Comparison of ENCODE assay signal across 8 cellular contexts in the genomic region with DNA sequence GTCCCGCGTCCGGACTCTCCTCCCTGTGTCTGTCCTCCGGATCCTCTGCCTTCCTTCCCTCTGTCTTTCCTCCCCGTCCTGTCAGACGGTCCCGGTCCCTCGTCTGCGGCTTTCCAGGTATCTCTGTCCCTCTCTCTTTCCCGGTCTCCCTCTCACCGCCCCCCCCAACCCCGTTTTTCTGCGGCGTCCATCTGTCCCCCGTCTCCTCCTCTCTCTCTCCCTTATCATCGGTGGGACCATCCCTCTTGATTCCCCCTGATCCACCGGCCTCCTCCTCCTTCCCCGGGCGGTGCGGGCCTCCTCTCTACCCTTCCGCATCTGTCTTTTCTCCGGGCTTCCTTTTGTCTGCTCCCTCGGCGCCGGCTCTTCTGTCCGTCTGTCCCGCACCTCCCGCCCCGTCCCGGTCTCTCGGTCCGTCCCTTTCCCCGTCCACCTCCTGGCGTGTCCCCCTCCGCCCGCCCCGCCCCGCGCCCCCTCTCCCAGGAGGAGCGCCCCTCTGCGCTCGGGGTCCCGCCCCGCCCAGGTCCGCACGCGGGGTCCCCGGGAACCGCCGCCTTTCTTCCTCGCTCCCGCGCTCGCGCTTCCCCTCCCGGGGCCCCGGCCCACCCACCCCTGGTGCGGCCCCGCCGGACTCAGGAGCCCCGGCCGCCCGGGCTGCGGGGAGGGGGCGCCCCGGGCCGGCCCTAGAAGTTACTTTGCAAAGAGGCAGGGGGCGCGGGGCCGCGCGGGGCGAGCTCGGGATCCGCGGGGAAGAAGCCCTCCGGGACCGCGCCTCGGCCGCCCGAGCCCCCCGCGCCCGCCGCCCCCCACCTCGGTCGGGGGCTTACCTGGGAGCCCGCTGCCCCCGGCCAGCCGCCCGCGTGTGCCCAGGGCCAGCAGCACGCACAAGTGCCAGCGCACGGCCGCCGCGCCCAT. TPM values are rescaled to one million over a fixed set of nuclear protein-coding genes. Genes with fewer than 3 reads are reported as not detected.
DNase-seq lines count a peak whose midpoint lies in the region; ATAC-seq and TF ChIP-seq lines count a peak whose summit lies in the region.

No MANE protein-coding gene starts in this region.

- no peak for ATAC-seq in right cardiac atrium
- ATAC-seq in heart left ventricle, result no peak
- no peak for ATAC-seq in aorta (ENCODE audit: low FRiP score)
- no peak for ATAC-seq in GM18873 (IDR thresholded peaks at IDR 0.05; ENCODE audit: low FRiP score, unreplicated experiment)

- no peak for DNase-seq in right cardiac atrium
- no peak for DNase-seq in heart left ventricle
- DNase-seq in coronary artery (ENCODE audit: low spot score), result no peak
- DNase-seq in aorta, result no peak
- no peak for DNase-seq in KBM-7
- no peak for DNase-seq in activated gamma-delta T cell (lab: John Stamatoyannopoulos, UW)

- H3K79me2 ChIP-seq in neural cell (replicated peaks; ENCODE audit: insufficient read depth, low read length), result peaks cover 18% of the 10 kb centered on the region

- in situ Hi-C loops in KBM-7 (cut with MboI; ENCODE audit: low pct_unique_long_range_greater_than_20kb, low sequenced_read_pairs), result no loop called here

- no peaks in the 10 kb centered on the region for H3K9me3 ChIP-seq in right cardiac atrium (ENCODE audit: control insufficient read depth, low read length)
- H3K9me3 ChIP-seq in heart left ventricle, result no peaks in the 10 kb centered on the region
- no peaks in the 10 kb centered on the region for H3K9me3 ChIP-seq in neural cell (ENCODE audit: low read length)
- H3K9me3 ChIP-seq in aorta (ENCODE audit: control insufficient read depth, low read length), result no peaks in the 10 kb centered on the region

- H2AFZ ChIP-seq in neural cell (ENCODE audit: low read depth, low read length), result peak overlapping the region; percentile 65

- WGBS in right cardiac atrium, result 2% methylated on average over 99 of the region's 99 CpGs
- WGBS in heart left ventricle, 4 donors, result 2 to 4% (median 3%) methylated on average over 32 to 99 of the region's 99 CpGs
- WGBS in aorta, 2 donors, result 2 to 4% methylated on average over 46 to 99 of the region's 99 CpGs

- no peak for TF ChIP-seq POLR2A in heart left ventricle (IDR thresholded peaks at IDR 0.05)

- H3K4me2 ChIP-seq in neural cell (ENCODE audit: low read length), result no peak overlapping the region

- H3K4me1 ChIP-seq in right cardiac atrium (ENCODE audit: control insufficient read depth, insufficient read depth, low read length), result no peaks in the 10 kb centered on the region
- H3K4me1 ChIP-seq in heart left ventricle, result peaks cover 0 to 21% (median 0%) of the 10 kb centered on the region in 12 donors
- no peaks in the 10 kb centered on the region for H3K4me1 ChIP-seq in aorta (ENCODE audit: control insufficient read depth in 1 of 2, insufficient read depth in 2 of 2, low read length in 2 of 2)

- H3F3A ChIP-seq in neural cell (ENCODE audit: insufficient read depth, low read length, poor library complexity, severe bottlenecking), result no peaks in the 10 kb centered on the region

- TF ChIP-seq CTCF in heart left ventricle (IDR thresholded peaks at IDR 0.05) (no peak), coronary artery (IDR thresholded peaks at IDR 0.05) (no peak), neural cell (IDR thresholded peaks at IDR 0.05; ENCODE audit: poor library complexity, severe bottlenecking) (no peak)

- H3K27me3 ChIP-seq in right cardiac atrium (ENCODE audit: control insufficient read depth, insufficient read depth) (no peaks in the 10 kb centered on the region), heart left ventricle (peaks cover 22 to 74% (median 49%) of the 10 kb centered on the region in 9 donors), neural cell (ENCODE audit: insufficient read depth, low read depth, low read length) (no peaks in the 10 kb centered on the region), aorta (ENCODE audit: control insufficient read depth in 1 of 2, insufficient read depth in 2 of 2, low read length in 1 of 2) (no peaks in the 10 kb centered on the region)

- no peak overlapping the region for H3K27ac ChIP-seq in right cardiac atrium (ENCODE audit: low read length)
- H3K27ac ChIP-seq in heart left ventricle, result no peak overlapping the region
- H3K27ac ChIP-seq in coronary artery, result no peak overlapping the region
- H3K27ac ChIP-seq in neural cell (ENCODE audit: low read length), result peak overlapping the region; percentile 20
- H3K27ac ChIP-seq in aorta (ENCODE audit: low read depth in 1 of 2, low read length in 2 of 2), result no peak overlapping the region

- H4K20me1 ChIP-seq in neural cell (ENCODE audit: insufficient read depth), result no peaks in the 10 kb centered on the region

- intact Hi-C loops in right cardiac atrium (cut with DNase I), result loop anchor here in 1 of 4 donors (10.0 kb wide), 1 partner anchor 68 kb away; no protein-coding TSS in a partner anchor
- intact Hi-C loops in heart left ventricle (cut with DNase I), result loop anchor here in 2 of 10 donors (10.0 kb wide), 1 partner anchor 108 kb away; no protein-coding TSS in a partner anchor
- intact Hi-C loops in aorta (cut with DNase I), result no loop called here

- no peak for TF ChIP-seq RAD21 in neural cell (conservative IDR thresholded peaks at IDR 0.05)

- H3K9ac ChIP-seq in neural cell (ENCODE audit: low read length), result peak overlapping the region; percentile 73

- no peaks in the 10 kb centered on the region for H3K9me2 ChIP-seq in neural cell (ENCODE audit: insufficient read depth, low read length)

- TF ChIP-seq EP300 in neural cell (conservative IDR thresholded peaks at IDR 0.05; ENCODE audit: poor library complexity, severe bottlenecking), result no peak

- H3K36me3 ChIP-seq in heart left ventricle (no peaks in the 10 kb centered on the region), neural cell (ENCODE audit: insufficient read depth, low read length) (no peaks in the 10 kb centered on the region), aorta (ENCODE audit: control insufficient read depth in 1 of 2, insufficient read depth in 2 of 2, low read length in 1 of 2) (no peaks in the 10 kb centered on the region)

- H3K4me3 ChIP-seq in right cardiac atrium (ENCODE audit: low read length) (peak overlapping the region; percentile 39), heart left ventricle (peak overlapping the region in 3 of 12 donors; percentile 18 to 38 (median 23)), coronary artery (peak overlapping the region; percentile 60), neural cell (ENCODE audit: low read length) (peak overlapping the region; percentile 73), aorta (ENCODE audit: low read length in 2 of 2) (peak overlapping the region; percentile 7 to 38)

TF ChIP-seq in neural cell, 6 proteins besides CTCF, POLR2A, EP300 and RAD21:
- TF ChIP-seq EZH2 (IDR thresholded peaks at IDR 0.05; ENCODE audit: borderline replicate concordance, insufficient read depth, low read length, poor library complexity, severe bottlenecking), result no peak
- no peak for TF ChIP-seq POLR2AphosphoS5 (IDR thresholded peaks at IDR 0.05)
- no peak for TF ChIP-seq MXI1 (conservative IDR thresholded peaks at IDR 0.05; ENCODE audit: poor library complexity, severe bottlenecking)
- TF ChIP-seq, protein P1, sequence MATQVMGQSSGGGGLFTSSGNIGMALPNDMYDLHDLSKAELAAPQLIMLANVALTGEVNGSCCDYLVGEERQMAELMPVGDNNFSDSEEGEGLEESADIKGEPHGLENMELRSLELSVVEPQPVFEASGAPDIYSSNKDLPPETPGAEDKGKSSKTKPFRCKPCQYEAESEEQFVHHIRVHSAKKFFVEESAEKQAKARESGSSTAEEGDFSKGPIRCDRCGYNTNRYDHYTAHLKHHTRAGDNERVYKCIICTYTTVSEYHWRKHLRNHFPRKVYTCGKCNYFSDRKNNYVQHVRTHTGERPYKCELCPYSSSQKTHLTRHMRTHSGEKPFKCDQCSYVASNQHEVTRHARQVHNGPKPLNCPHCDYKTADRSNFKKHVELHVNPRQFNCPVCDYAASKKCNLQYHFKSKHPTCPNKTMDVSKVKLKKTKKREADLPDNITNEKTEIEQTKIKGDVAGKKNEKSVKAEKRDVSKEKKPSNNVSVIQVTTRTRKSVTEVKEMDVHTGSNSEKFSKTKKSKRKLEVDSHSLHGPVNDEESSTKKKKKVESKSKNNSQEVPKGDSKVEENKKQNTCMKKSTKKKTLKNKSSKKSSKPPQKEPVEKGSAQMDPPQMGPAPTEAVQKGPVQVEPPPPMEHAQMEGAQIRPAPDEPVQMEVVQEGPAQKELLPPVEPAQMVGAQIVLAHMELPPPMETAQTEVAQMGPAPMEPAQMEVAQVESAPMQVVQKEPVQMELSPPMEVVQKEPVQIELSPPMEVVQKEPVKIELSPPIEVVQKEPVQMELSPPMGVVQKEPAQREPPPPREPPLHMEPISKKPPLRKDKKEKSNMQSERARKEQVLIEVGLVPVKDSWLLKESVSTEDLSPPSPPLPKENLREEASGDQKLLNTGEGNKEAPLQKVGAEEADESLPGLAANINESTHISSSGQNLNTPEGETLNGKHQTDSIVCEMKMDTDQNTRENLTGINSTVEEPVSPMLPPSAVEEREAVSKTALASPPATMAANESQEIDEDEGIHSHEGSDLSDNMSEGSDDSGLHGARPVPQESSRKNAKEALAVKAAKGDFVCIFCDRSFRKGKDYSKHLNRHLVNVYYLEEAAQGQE (IDR thresholded peaks at IDR 0.05; ENCODE audit: borderline replicate concordance), result no peak
- TF ChIP-seq TAF1 (IDR thresholded peaks at IDR 0.05; ENCODE audit: low read depth), result no peak
- no peak for TF ChIP-seq SMC3 (conservative IDR thresholded peaks at IDR 0.05; ENCODE audit: poor library complexity)

RNA-seq across cellular contexts. Expression of a gene that starts 0.6 kb away (rescaled TPM):
- 1 to 10 TPM in 1 of 4 donors, under 1 TPM in 2, not detected in 1; 0.03 to 1.3 (median 0.31) TPM for total RNA-seq in right cardiac atrium
- polyA plus RNA-seq in right cardiac atrium, result 0.34 TPM
- total RNA-seq in heart left ventricle, result under 1 TPM in 8 of 9 donors, not detected in 1; 0.06 to 0.40 (median 0.31) TPM
- under 1 TPM; 0.04 to 0.06 TPM for polyA plus RNA-seq in heart left ventricle
- 8.4 and 21.6 TPM in 2 replicates for polyA plus RNA-seq in neural cell
- 20.7 and 46.4 TPM in 2 replicates for polyA minus RNA-seq in neural cell
- total RNA-seq in aorta, result 10 to 100 TPM in 1 of 2 donors, 1 to 10 TPM in 1; 5.4 to 18.7 TPM
- polyA plus RNA-seq in aorta, result 1 to 10 TPM in 1 of 2 donors, under 1 TPM in 1; 0.88 to 1.5 TPM
